ENCODE assay signal across 12 cellular contexts in genomic region chrX:78923198-78924015, GRCh38. TPM values are rescaled to one million over a fixed set of nuclear protein-coding genes. Genes with fewer than 3 reads are reported as not detected.
DNase-seq lines count a peak whose midpoint lies in the region; ATAC-seq and TF ChIP-seq lines count a peak whose summit lies in the region.
"Had no signal": no experiment of that assay in that cellular context is flagged by ENCODE, and none has a peak within 500 bp of the region (broad histone marks: within the 10 kb centered on the region; RNA-seq: fewer than 3 reads in every experiment).

No MANE protein-coding gene starts in this region.

- no peak for DNase-seq in activated naive CD8-positive, alpha-beta T cell treated with anti-CD3 and anti-CD28 coated beads, Interleukin-2, amount 50 U/mL, for 24 hours
- DNase-seq in A673 (ENCODE audit: low spot score): no peak
- DNase-seq in MG63: no peak
- no peak for DNase-seq in Calu3
- DNase-seq in HuH-7 (ENCODE audit: low spot score): no peak
- DNase-seq: DMS79, left ventricle myocardium inferior, thyroid gland had no signal

- TF ChIP-seq CTCF in A673 (conservative IDR thresholded peaks at IDR 0.05; ENCODE audit: low read depth, low read length) (no peak), Calu3 (IDR thresholded peaks at IDR 0.05; ENCODE audit: unreplicated experiment) (no peak)

- POLR2A ChIA-PET in A673 (lab: Charles Lee; ENCODE audit: low non-redundant PET): no interaction called here

- no peaks in the 10 kb centered on the region for H3K4me1 ChIP-seq in A673 (ENCODE audit: insufficient read depth, low read length, poor library complexity, severe bottlenecking)
- H3K4me1 ChIP-seq: left ventricle myocardium inferior, thyroid gland had no signal

- peaks cover 18% of the 10 kb centered on the region for H3K4me1 Mint-ChIP-seq in activated naive CD8-positive, alpha-beta T cell treated with anti-CD3 and anti-CD28 coated beads, Interleukin-2, amount 50 U/mL, for 24 hours
- no peaks in the 10 kb centered on the region for H3K4me1 Mint-ChIP-seq in Calu3 (ENCODE audit: low read depth, unreplicated experiment)

- H3K4me3 Mint-ChIP-seq in activated naive CD8-positive, alpha-beta T cell treated with anti-CD3 and anti-CD28 coated beads, Interleukin-2, amount 50 U/mL, for 24 hours: peak overlapping the region; percentile 25
- no peak overlapping the region for H3K4me3 Mint-ChIP-seq in Calu3 (ENCODE audit: low read depth, unreplicated experiment)

- H3K9me3 ChIP-seq in A673 (ENCODE audit: low read depth, low read length, poor library complexity, severe bottlenecking): no peaks in the 10 kb centered on the region
- no peaks in the 10 kb centered on the region for H3K9me3 ChIP-seq in MG63
- H3K9me3 ChIP-seq: left ventricle myocardium inferior, thyroid gland had no signal

- intact Hi-C loops in A673 (cut with micrococcal nuclease; ENCODE audit: unreplicated experiment): no loop called here
- intact Hi-C loops in Calu3 (cut with micrococcal nuclease; ENCODE audit: unreplicated experiment): no loop called here

- H3K27ac ChIP-seq in A673 (ENCODE audit: low read depth, low read length, poor library complexity, severe bottlenecking): no peak overlapping the region
- H3K27ac ChIP-seq: left ventricle myocardium inferior, thyroid gland had no signal

- CTCF ChIA-PET in A673 (lab: Charles Lee): no interaction called here
- CTCF ChIA-PET in Calu3 (lab: Charles Lee): no interaction called here

- BruUV-seq in A673 (replicated peaks; lab: Mats Ljungman, UMichigan) (no TSS peak), Calu3 (replicated peaks; lab: Mats Ljungman, UMichigan) (no TSS peak)

- H3K4me3 ChIP-seq in A673 (ENCODE audit: low read depth, low read length, poor library complexity, severe bottlenecking) (no peak overlapping the region), MG63 (no peak overlapping the region)
- H3K4me3 ChIP-seq: left ventricle myocardium inferior, thyroid gland had no signal

- no peaks in the 10 kb centered on the region for H3K27me3 ChIP-seq in A673 (replicated peaks; ENCODE audit: insufficient read depth, low read depth, low read length, poor library complexity)
- H3K27me3 ChIP-seq in MG63: no peaks in the 10 kb centered on the region
- H3K27me3 ChIP-seq: thyroid gland had no signal

- H3K36me3 ChIP-seq in A673 (ENCODE audit: insufficient read depth, low read length, poor library complexity, severe bottlenecking) (no peaks in the 10 kb centered on the region), MG63 (no peaks in the 10 kb centered on the region)
- H3K36me3 ChIP-seq: left ventricle myocardium inferior, thyroid gland had no signal

- ATAC-seq in GM18517 (IDR thresholded peaks at IDR 0.05; ENCODE audit: unreplicated experiment): peak; percentile 88
- ATAC-seq in GM21381 (IDR thresholded peaks at IDR 0.05; ENCODE audit: unreplicated experiment): peak; percentile 86
- peak; percentile 55 for ATAC-seq in HG03139 (IDR thresholded peaks at IDR 0.05; ENCODE audit: unreplicated experiment)
- ATAC-seq in activated naive CD8-positive, alpha-beta T cell treated with anti-CD3 and anti-CD28 coated beads, Interleukin-2, amount 50 U/mL, for 24 hours: no peak
- ATAC-seq: Panc1 had no signal

- H3K27ac Mint-ChIP-seq in activated naive CD8-positive, alpha-beta T cell treated with anti-CD3 and anti-CD28 coated beads, Interleukin-2, amount 50 U/mL, for 24 hours: peak overlapping the region; percentile 86
- H3K27ac Mint-ChIP-seq in Calu3 (ENCODE audit: unreplicated experiment): no peak overlapping the region

- H3K36me3 Mint-ChIP-seq in activated naive CD8-positive, alpha-beta T cell treated with anti-CD3 and anti-CD28 coated beads, Interleukin-2, amount 50 U/mL, for 24 hours (ENCODE audit: low read depth): no peaks in the 10 kb centered on the region
- H3K36me3 Mint-ChIP-seq in Calu3 (ENCODE audit: insufficient read depth, unreplicated experiment): no peaks in the 10 kb centered on the region

- H3K27me3 Mint-ChIP-seq in activated naive CD8-positive, alpha-beta T cell treated with anti-CD3 and anti-CD28 coated beads, Interleukin-2, amount 50 U/mL, for 24 hours: no peaks in the 10 kb centered on the region
- no peaks in the 10 kb centered on the region for H3K27me3 Mint-ChIP-seq in Calu3 (ENCODE audit: unreplicated experiment)

- peaks cover 4% of the 10 kb centered on the region for H3K9me3 Mint-ChIP-seq in activated naive CD8-positive, alpha-beta T cell treated with anti-CD3 and anti-CD28 coated beads, Interleukin-2, amount 50 U/mL, for 24 hours
- peaks cover 7% of the 10 kb centered on the region for H3K9me3 Mint-ChIP-seq in Calu3 (ENCODE audit: low read depth, unreplicated experiment)

RNA-seq across cellular contexts. Expression of gene P2RY10, which starts 21.8 kb away (rescaled TPM):
- total RNA-seq in A673 (2021): not detected in 2 replicates
- total RNA-seq in MG63 (2014; rRNA removed; shearing (Covaris generic); ENCODE audit: low replicate concordance): not detected in 2 replicates
- total RNA-seq in Calu3 (2022): not detected in 2 replicates
- total RNA-seq: left ventricle myocardium inferior had no signal
